1 cellular context compared by ENCODE assay signal in the genomic region with DNA sequence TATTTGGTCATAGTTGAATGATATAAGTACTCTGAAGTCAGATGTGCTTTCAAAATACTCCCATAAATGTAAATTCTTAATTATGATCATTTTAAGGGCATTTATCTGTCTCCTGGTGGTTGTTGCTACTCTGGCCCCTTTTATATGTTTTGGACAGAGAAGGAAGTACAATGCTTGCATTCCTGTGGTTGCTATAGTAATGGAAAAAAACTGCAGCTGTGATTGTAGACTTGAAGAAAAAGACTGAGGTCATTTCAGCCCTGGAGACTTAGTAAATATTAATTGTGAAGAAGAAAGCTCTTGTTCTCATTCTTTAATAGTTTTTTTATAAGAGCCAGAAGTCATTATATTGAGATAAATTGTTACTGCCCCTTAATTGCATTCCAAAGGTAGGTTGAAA.
TF ChIP-seq lines count a peak whose summit lies in the region.

No MANE protein-coding gene starts in this region.

TF ChIP-seq in GM23338, 12 proteins besides CTCF, POLR2A, EP300 and RAD21 (continued from another document):
- TF ChIP-seq, protein P1, sequence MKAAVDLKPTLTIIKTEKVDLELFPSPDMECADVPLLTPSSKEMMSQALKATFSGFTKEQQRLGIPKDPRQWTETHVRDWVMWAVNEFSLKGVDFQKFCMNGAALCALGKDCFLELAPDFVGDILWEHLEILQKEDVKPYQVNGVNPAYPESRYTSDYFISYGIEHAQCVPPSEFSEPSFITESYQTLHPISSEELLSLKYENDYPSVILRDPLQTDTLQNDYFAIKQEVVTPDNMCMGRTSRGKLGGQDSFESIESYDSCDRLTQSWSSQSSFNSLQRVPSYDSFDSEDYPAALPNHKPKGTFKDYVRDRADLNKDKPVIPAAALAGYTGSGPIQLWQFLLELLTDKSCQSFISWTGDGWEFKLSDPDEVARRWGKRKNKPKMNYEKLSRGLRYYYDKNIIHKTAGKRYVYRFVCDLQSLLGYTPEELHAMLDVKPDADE (IDR thresholded peaks at IDR 0.05) = no peak
- no peak for TF ChIP-seq JUNB (IDR thresholded peaks at IDR 0.05; ENCODE audit: unreplicated experiment)
- no peak for TF ChIP-seq CREB1 (CRISPR knock-in tag; IDR thresholded peaks at IDR 0.05; ENCODE audit: low read depth)
- no peak for TF ChIP-seq ZNF114 (CRISPR knock-in tag; IDR thresholded peaks at IDR 0.05)
- no peak for TF ChIP-seq EZH2phosphoT487 (IDR thresholded peaks at IDR 0.05; ENCODE audit: unreplicated experiment)
